10 cellular contexts compared by ENCODE assay signal in the genomic region with DNA sequence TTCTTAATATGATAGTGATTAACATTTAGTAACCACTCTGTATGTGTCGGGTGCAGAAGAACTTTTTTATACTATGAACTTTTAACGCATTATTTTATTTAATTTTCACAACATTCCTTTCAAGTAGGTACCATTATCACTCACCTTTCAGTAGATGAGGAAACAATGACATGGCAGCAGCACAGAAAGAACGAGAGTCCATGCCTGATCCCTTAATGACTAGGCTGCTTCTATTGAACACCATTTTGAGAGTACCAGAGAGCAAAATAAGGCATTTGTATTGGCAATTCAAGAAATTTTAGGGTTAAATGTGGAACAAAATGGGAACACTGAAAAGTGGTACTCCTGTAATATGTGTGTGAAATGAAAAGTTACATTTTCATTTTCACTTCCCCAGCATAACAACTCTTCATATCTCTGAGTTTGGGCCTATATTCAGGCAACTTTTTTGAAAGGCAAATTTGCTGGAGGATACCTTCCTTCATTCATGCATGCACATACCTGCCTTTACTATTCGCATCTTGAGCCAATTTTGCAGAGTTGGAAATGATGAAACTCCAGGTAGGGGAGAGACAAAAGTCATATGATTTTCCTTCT. TPM values are rescaled to one million over a fixed set of nuclear protein-coding genes. Genes with fewer than 3 reads are reported as not detected.
DNase-seq lines count a peak whose midpoint lies in the region; ATAC-seq and TF ChIP-seq lines count a peak whose summit lies in the region.
"Had no signal": no experiment of that assay in that cellular context is flagged by ENCODE, and none has a peak within 500 bp of the region (broad histone marks: within the 10 kb centered on the region; RNA-seq: fewer than 3 reads in every experiment).

No MANE protein-coding gene starts in this region.

- no peak for TF ChIP-seq CTCF in GM13976 (IDR thresholded peaks at IDR 0.05; ENCODE audit: borderline replicate concordance, control extremely low read depth, extremely low read depth, insufficient read depth, missing control alignments)

- no peaks in the 10 kb centered on the region for H3K9me3 Mint-ChIP-seq in activated naive CD4-positive, alpha-beta T cell treated with anti-CD3 and anti-CD28 coated beads, Interleukin-2, amount 50 U/mL, for 72 hours
- no peaks in the 10 kb centered on the region for H3K9me3 Mint-ChIP-seq in activated naive CD4-positive, alpha-beta T cell treated with anti-CD3 and anti-CD28 coated beads, Interleukin-2, amount 10 ng/mL, durations not matched to agents 7 days and 5 days

- peaks cover 0 to 37% of the 10 kb centered on the region in 2 donors for H3K36me3 Mint-ChIP-seq in activated naive CD4-positive, alpha-beta T cell treated with anti-CD3 and anti-CD28 coated beads, Interleukin-2, amount 50 U/mL, for 72 hours
- H3K36me3 Mint-ChIP-seq in activated naive CD4-positive, alpha-beta T cell treated with anti-CD3 and anti-CD28 coated beads, Interleukin-2, amount 10 ng/mL, durations not matched to agents 7 days and 5 days, result peaks cover 69% of the 10 kb centered on the region

- peak overlapping the region; percentile 11 to 46 for H3K27ac Mint-ChIP-seq in activated naive CD4-positive, alpha-beta T cell treated with anti-CD3 and anti-CD28 coated beads, Interleukin-2, amount 50 U/mL, for 72 hours
- no peak overlapping the region for H3K27ac Mint-ChIP-seq in activated naive CD4-positive, alpha-beta T cell treated with anti-CD3 and anti-CD28 coated beads, Interleukin-2, amount 10 ng/mL, durations not matched to agents 7 days and 5 days

- peaks cover 82% of the 10 kb centered on the region for H3K4me1 Mint-ChIP-seq in activated naive CD4-positive, alpha-beta T cell treated with anti-CD3 and anti-CD28 coated beads, Interleukin-2, amount 10 ng/mL, durations not matched to agents 7 days and 5 days

- in situ Hi-C loops in GM13976 (cut with MboI; ENCODE audit: low sequenced_read_pairs, unreplicated experiment), result no loop called here

- DNase-seq in activated naive CD4-positive, alpha-beta T cell treated with anti-CD3 and anti-CD28 coated beads, Interleukin-2, amount 50 U/mL, for 72 hours (ENCODE audit: low spot score in 2 of 2), result no peak
- no peak for DNase-seq in activated naive CD4-positive, alpha-beta T cell treated with anti-CD3 and anti-CD28 coated beads, Interleukin-2, amount 10 ng/mL, durations not matched to agents 7 days and 5 days
- DNase-seq in cerebellar cortex (ENCODE audit: low spot score) (no peak), putamen (ENCODE audit: low spot score) (no peak), GM13976 (ENCODE audit: low spot score) (no peak), COLO829 (ENCODE audit: low spot score) (no peak)
- DNase-seq: amniotic stem cell; stimulated activated naive CD4-positive, alpha-beta T cell treated with Interleukin-2 at 50 U/mL for 16 hours had no signal

- H3K4me3 Mint-ChIP-seq in activated naive CD4-positive, alpha-beta T cell treated with anti-CD3 and anti-CD28 coated beads, Interleukin-2, amount 10 ng/mL, durations not matched to agents 7 days and 5 days, result no peak overlapping the region

- CTCF ChIA-PET in activated naive CD4-positive, alpha-beta T cell treated with anti-CD3 and anti-CD28 coated beads, Interleukin-2, amount 10 ng/mL, durations not matched to agents 7 days and 5 days (lab: Charles Lee), result no interaction called here

- no peaks in the 10 kb centered on the region for H3K27me3 Mint-ChIP-seq in activated naive CD4-positive, alpha-beta T cell treated with anti-CD3 and anti-CD28 coated beads, Interleukin-2, amount 10 ng/mL, durations not matched to agents 7 days and 5 days

- ATAC-seq in activated naive CD4-positive, alpha-beta T cell treated with anti-CD3 and anti-CD28 coated beads, Interleukin-2, amount 50 U/mL, for 72 hours, result peak; percentile 59 to 74
- ATAC-seq in HG02588 (IDR thresholded peaks at IDR 0.05; ENCODE audit: unreplicated experiment) (peak; percentile 73), HG03460 (IDR thresholded peaks at IDR 0.05; ENCODE audit: unreplicated experiment) (peak; percentile 48)

RNA-seq across cellular contexts. Expression of a gene that starts 12.8 kb away (rescaled TPM):
- 10 to 100 TPM in 1 of 2 donors, 1 to 10 TPM in 1; 9.3 to 29.6 TPM for total RNA-seq in activated naive CD4-positive, alpha-beta T cell treated with anti-CD3 and anti-CD28 coated beads, Interleukin-2, amount 50 U/mL, for 72 hours
